ENCODE assay signal across 15 cellular contexts in genomic region chr9:114864471-114864870, GRCh38. TPM values are rescaled to one million over a fixed set of nuclear protein-coding genes. Genes with fewer than 3 reads are reported as not detected.
A peak's percentile ranks its signal among the peaks of the same experiment; 100 is the strongest.
DNase-seq lines count a peak whose midpoint lies in the region; ATAC-seq and TF ChIP-seq lines count a peak whose summit lies in the region.
"Had no signal": no experiment of that assay in that cellular context is flagged by ENCODE, and none has a peak within 500 bp of the region (broad histone marks: within the 10 kb centered on the region; RNA-seq: fewer than 3 reads in every experiment).

No MANE protein-coding gene starts in this region.

- H3K4me2 ChIP-seq in osteoblast (ENCODE audit: insufficient read depth, low read length) (no peak overlapping the region), skeletal muscle satellite cell (ENCODE audit: low read length) (no peak overlapping the region)

- peak overlapping the region; percentile 14 for H3K9ac ChIP-seq in skeletal muscle satellite cell (ENCODE audit: low read depth, low read length)

- no peaks in the 10 kb centered on the region for H4K20me1 ChIP-seq in osteoblast (ENCODE audit: insufficient read depth, low read length)

- no peaks in the 10 kb centered on the region for H3K36me3 ChIP-seq in osteoblast (ENCODE audit: insufficient read depth, low read length)
- H3K36me3 ChIP-seq in skeletal muscle satellite cell (ENCODE audit: insufficient read depth, low read length) = no peaks in the 10 kb centered on the region
- H3K36me3 ChIP-seq: HAP-1 had no signal

- no peaks in the 10 kb centered on the region for H3K79me2 ChIP-seq in osteoblast (ENCODE audit: insufficient read depth, low read length)

- H3K9me3 ChIP-seq in osteoblast (ENCODE audit: low read depth, low read length) = no peaks in the 10 kb centered on the region
- H3K9me3 ChIP-seq in skeletal muscle satellite cell (replicated peaks; ENCODE audit: low read length) = no peaks in the 10 kb centered on the region
- H3K9me3 ChIP-seq: Caco-2, HAP-1 had no signal

- no peaks in the 10 kb centered on the region for H3K4me1 ChIP-seq in osteoblast (ENCODE audit: insufficient read depth, low read length)
- peaks cover 13% of the 10 kb centered on the region for H3K4me1 ChIP-seq in skeletal muscle satellite cell (ENCODE audit: control insufficient read depth, insufficient read depth, low read length)
- H3K4me1 ChIP-seq: HAP-1 had no signal

- DNase-seq in HCEC 1CT (peak; percentile 77), fibroblast of mammary gland (ENCODE audit: low read depth) (peak; percentile 22), osteoblast (ENCODE audit: insufficient read length, low spot score, missing footprints) (peak; percentile 13), SIG-M5 (lab: John Stamatoyannopoulos, UW) (no peak), NCI-H748 (lab: John Stamatoyannopoulos, UW; ENCODE audit: unreplicated experiment) (no peak)
- DNase-seq: Caco-2; CD8-positive, alpha-beta T cell; DND-41; GDM1; HFFc6 had no signal

- no peak for ATAC-seq in HG03469 (IDR thresholded peaks at IDR 0.05; ENCODE audit: unreplicated experiment)
- ATAC-seq: CD8-positive, alpha-beta T cell had no signal

- peak overlapping the region; percentile 10 for H2AFZ ChIP-seq in osteoblast (ENCODE audit: low read length)

- H3K4me3 ChIP-seq in fibroblast of mammary gland (ENCODE audit: control insufficient read depth, low read depth, low read length) (no peak overlapping the region), osteoblast (ENCODE audit: insufficient read depth, low read length) (no peak overlapping the region), skeletal muscle satellite cell (ENCODE audit: low read length) (no peak overlapping the region)
- H3K4me3 ChIP-seq: HAP-1 had no signal

- no peak overlapping the region for H3K27ac ChIP-seq in osteoblast (ENCODE audit: low read depth, low read length)
- H3K27ac ChIP-seq: 22Rv1 had no signal

- no peaks in the 10 kb centered on the region for H3K27me3 ChIP-seq in osteoblast (ENCODE audit: insufficient read depth, low read length)
- H3K27me3 ChIP-seq in skeletal muscle satellite cell (ENCODE audit: control insufficient read depth, insufficient read depth, low read length) = no peaks in the 10 kb centered on the region

- TF ChIP-seq CTCF in fibroblast of mammary gland (conservative IDR thresholded peaks at IDR 0.05; ENCODE audit: control insufficient read depth, insufficient read depth, low read depth, low read length) (no peak), osteoblast (IDR thresholded peaks at IDR 0.05; ENCODE audit: extremely low read depth, low read depth, low read length) (no peak)

RNA-seq across cellular contexts. Expression of gene TNFSF15, which starts 58.6 kb away (rescaled TPM):
- total RNA-seq in osteoblast = under 0.01 and 0.29 TPM in 2 replicates
- 0.22 and 0.25 TPM in 2 replicates for total RNA-seq in skeletal muscle satellite cell (2012; rRNA removed)
- total RNA-seq: A673; CD8-positive, alpha-beta T cell had no signal

Comparison
In these comparisons a context has a peak if more than half of its experiments do, and no peak if none do; other contexts are left out.
1. DNase-seq: peak in HCEC 1CT (single experiment), fibroblast of mammary gland (single experiment) and osteoblast (single experiment); none in SIG-M5 (single experiment) and NCI-H748 (single experiment).